ENCODE assay signal across 11 cellular contexts in genomic region chr16:17379121-17379571, GRCh38.
DNase-seq lines count a peak whose midpoint lies in the region; ATAC-seq and TF ChIP-seq lines count a peak whose summit lies in the region.
"Had no signal": no experiment of that assay in that cellular context is flagged by ENCODE, and none has a peak within 500 bp of the region (broad histone marks: within the 10 kb centered on the region; RNA-seq: fewer than 3 reads in every experiment).

No MANE protein-coding gene starts in this region.

- H3K9me3 ChIP-seq in NT2/D1 (ENCODE audit: insufficient read depth, low read length) = no peaks in the 10 kb centered on the region
- H3K9me3 ChIP-seq in neutrophil = no peaks in the 10 kb centered on the region
- H3K9me3 ChIP-seq in SJCRH30 (replicated peaks) = no peaks in the 10 kb centered on the region

- TF ChIP-seq CTCF in AG09309 (IDR thresholded peaks at IDR 0.05; ENCODE audit: control insufficient read depth, insufficient read depth, low read depth, low read length, missing control alignments) (no peak), fibroblast of villous mesenchyme (IDR thresholded peaks at IDR 0.05; ENCODE audit: insufficient read depth, low read depth, low read length) (no peak), neutrophil (IDR thresholded peaks at IDR 0.05) (no peak), nephron progenitor cell (IDR thresholded peaks at IDR 0.05) (no peak)

- H3K27ac ChIP-seq in neutrophil (peak overlapping the region; percentile 75), SJCRH30 (no peak overlapping the region)

- H3K4me1 Mint-ChIP-seq in nephron progenitor cell = peaks cover 34% of the 10 kb centered on the region

- peaks cover 15% of the 10 kb centered on the region for H3K4me1 ChIP-seq in NT2/D1 (ENCODE audit: insufficient read depth, insufficient read length)
- H3K4me1 ChIP-seq in neutrophil (ENCODE audit: control insufficient read depth in 1 of 2, insufficient read depth in 1 of 2, low read depth in 1 of 2, low read length in 1 of 2) = peaks cover 36 to 77% of the 10 kb centered on the region in 2 experiments
- no peaks in the 10 kb centered on the region for H3K4me1 ChIP-seq in SJCRH30

- ATAC-seq in GM19395 (IDR thresholded peaks at IDR 0.05; ENCODE audit: unreplicated experiment) = no peak

- H3K27me3 ChIP-seq in NT2/D1 (ENCODE audit: insufficient read depth, insufficient read length) (no peaks in the 10 kb centered on the region), neutrophil (no peaks in the 10 kb centered on the region), SJCRH30 (no peaks in the 10 kb centered on the region)

- H3K9ac ChIP-seq in NT2/D1 (ENCODE audit: insufficient read length, low read depth) = peak overlapping the region; percentile 24

- H3K27ac Mint-ChIP-seq in nephron progenitor cell = no peak overlapping the region
- H3K27ac Mint-ChIP-seq: activated naive CD8-positive, alpha-beta T cell treated with anti-CD3 and anti-CD28 coated beads, Interleukin-2, amount 10 ng/mL, durations not matched to agents 7 days and 5 days; stimulated activated naive CD8-positive, alpha-beta T cell treated with anti-CD3 and anti-CD28 coated beads, Interleukin-15, Interleukin-2, amounts not matched to agents 100 ng/mL and 50 ng/mL, for 24 hours had no signal

- H3K4me3 ChIP-seq in AG09309 (ENCODE audit: control insufficient read depth, low read depth, low read length) (no peak overlapping the region), NT2/D1 (ENCODE audit: insufficient read length, low read depth) (no peak overlapping the region), fibroblast of villous mesenchyme (ENCODE audit: low read depth, low read length) (no peak overlapping the region), neutrophil (ENCODE audit: low read depth in 1 of 2, low read length in 1 of 2) (no peak overlapping the region), SJCRH30 (no peak overlapping the region)

- H3K9me3 Mint-ChIP-seq in nephron progenitor cell = no peaks in the 10 kb centered on the region
- H3K9me3 Mint-ChIP-seq: activated naive CD8-positive, alpha-beta T cell treated with anti-CD3 and anti-CD28 coated beads, Interleukin-2, amount 10 ng/mL, durations not matched to agents 7 days and 5 days; stimulated activated naive CD8-positive, alpha-beta T cell treated with anti-CD3 and anti-CD28 coated beads, Interleukin-15, Interleukin-2, amounts not matched to agents 100 ng/mL and 50 ng/mL, for 24 hours had no signal

- DNase-seq in AG09309 (ENCODE audit: low read depth) (peak; percentile 32), NT2/D1 (ENCODE audit: low read depth, low spot score) (no peak), fibroblast of villous mesenchyme (ENCODE audit: low read depth) (peak; percentile 38), nephron progenitor cell (no peak), SJCRH30 (no peak), HPDE6-E6E7 (ENCODE audit: extremely low spot score) (no peak)
- DNase-seq: activated naive CD8-positive, alpha-beta T cell treated with anti-CD3 and anti-CD28 coated beads, Interleukin-2, amount 10 ng/mL, durations not matched to agents 7 days and 5 days; NCI-H510A had no signal

- no peaks in the 10 kb centered on the region for H3K36me3 Mint-ChIP-seq in nephron progenitor cell (ENCODE audit: low read depth)

- no peaks in the 10 kb centered on the region for H3K36me3 ChIP-seq in NT2/D1 (ENCODE audit: insufficient read depth, insufficient read length, low read length)
- no peaks in the 10 kb centered on the region for H3K36me3 ChIP-seq in neutrophil
- H3K36me3 ChIP-seq in SJCRH30 = no peaks in the 10 kb centered on the region

- no peak overlapping the region for H3K4me3 Mint-ChIP-seq in nephron progenitor cell
- H3K4me3 Mint-ChIP-seq: activated naive CD8-positive, alpha-beta T cell treated with anti-CD3 and anti-CD28 coated beads, Interleukin-2, amount 10 ng/mL, durations not matched to agents 7 days and 5 days; stimulated activated naive CD8-positive, alpha-beta T cell treated with anti-CD3 and anti-CD28 coated beads, Interleukin-15, Interleukin-2, amounts not matched to agents 100 ng/mL and 50 ng/mL, for 24 hours had no signal

- peaks cover 7% of the 10 kb centered on the region for H3K27me3 Mint-ChIP-seq in nephron progenitor cell (ENCODE audit: low read depth, poor library complexity)
- H3K27me3 Mint-ChIP-seq: activated naive CD8-positive, alpha-beta T cell treated with anti-CD3 and anti-CD28 coated beads, Interleukin-2, amount 10 ng/mL, durations not matched to agents 7 days and 5 days; stimulated activated naive CD8-positive, alpha-beta T cell treated with anti-CD3 and anti-CD28 coated beads, Interleukin-15, Interleukin-2, amounts not matched to agents 100 ng/mL and 50 ng/mL, for 24 hours had no signal

Comparison
In these comparisons a context has a peak if more than half of its experiments do, and no peak if none do; other contexts are left out.
1. DNase-seq: peak in AG09309 (single experiment) and fibroblast of villous mesenchyme (single experiment); none in NT2/D1 (single experiment), nephron progenitor cell (single experiment), SJCRH30 (0 of 2) and HPDE6-E6E7 (single experiment).